ENCODE assay signal across 31 cellular contexts in the genomic region with DNA sequence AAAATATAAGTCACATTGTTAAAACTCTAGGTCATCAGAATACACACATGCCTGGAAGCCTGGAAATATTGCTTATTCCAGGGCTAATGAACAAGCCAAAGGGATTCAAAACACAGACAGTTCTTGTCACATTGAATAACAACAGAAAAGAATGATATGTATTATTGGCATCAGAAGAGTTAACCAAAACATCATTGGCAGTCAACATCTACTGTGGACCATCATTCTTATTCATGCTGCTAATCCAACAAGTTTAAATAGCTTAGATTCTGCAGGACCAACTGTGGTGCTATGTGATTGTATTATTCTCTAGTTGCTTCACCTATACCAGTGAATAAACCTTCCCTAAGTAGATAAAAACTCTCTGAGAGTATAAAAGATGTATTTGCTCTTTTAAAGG.
"Had no signal": no experiment of that assay in that cellular context is flagged by ENCODE, and none has a peak within 500 bp of the region (broad histone marks: within the 10 kb centered on the region; RNA-seq: fewer than 3 reads in every experiment).

No MANE protein-coding gene starts in this region.

- FAIRE-seq: endothelial cell of umbilical vein had no signal

- H3K27me3 ChIP-seq: ascending aorta, breast epithelium, cardiac muscle cell, colonic mucosa, esophagus squamous epithelium, gastroesophageal sphincter, heart right ventricle had no signal

- H3K4me1 ChIP-seq: ascending aorta, breast epithelium, colonic mucosa, esophagus squamous epithelium, gastroesophageal sphincter, heart right ventricle had no signal

- DNase-seq: activated CD4-positive, alpha-beta memory T cell treated with anti-CD3 and anti-CD28 coated beads, Interleukin-2, amount 10 ng/mL, durations not matched to agents 7 days and 5 days; activated CD4-positive, alpha-beta T cell treated with anti-CD3 and anti-CD28 coated beads for 36 hours; activated CD4-positive, alpha-beta T cell treated with anti-CD3 and anti-CD28 coated beads, Interleukin-2, amount 10 ng/mL, durations not matched to agents 24 days and 14 days; activated CD4-positive, alpha-beta T cell treated with anti-CD3 and anti-CD28 coated beads, Interleukin-2, amount 50 U/mL, for 4 hours; activated CD4-positive, CD25-positive, alpha-beta regulatory T cell; activated CD4-positive, CD25-positive, alpha-beta regulatory T cell treated with anti-CD3 and anti-CD28 coated beads, Interleukin-2, amount 50 U/mL, for 72 hours; activated CD8-positive, alpha-beta memory T cell treated with anti-CD3 and anti-CD28 coated beads, Interleukin-2, amount 50 U/mL, for 48 hours; activated gamma-delta T cell; activated naive CD4-positive, alpha-beta T cell; activated naive CD4-positive, alpha-beta T cell treated with anti-CD3 and anti-CD28 coated beads, Interleukin-2, amount 10 ng/mL, durations not matched to agents 7 days and 5 days; activated naive CD8-positive, alpha-beta T cell treated with anti-CD3 and anti-CD28 coated beads, Interleukin-2, amount 10 ng/mL, durations not matched to agents 7 days and 5 days; activated T-cell treated with anti-CD3 and anti-CD28 coated beads for 4 hours; activated T-cell treated with anti-CD3 and anti-CD28 coated beads, Interleukin-2, amount 50 U/mL, for 24 hours; activated T-cell treated with anti-CD3 and anti-CD28 coated beads, Interleukin-2, amount 50 U/mL, for 72 hours; central memory CD4-positive, alpha-beta T cell; cerebellar nuclear complex; colonic mucosa; effector CD8-positive, alpha-beta T cell; esophagus squamous epithelium; foreskin melanocyte; heart right ventricle; T-helper 17 cell; T1000; WERI-Rb-1 had no signal

- ATAC-seq: activated CD4-positive, alpha-beta T cell treated with anti-CD3 and anti-CD28 coated beads for 36 hours; activated naive CD4-positive, alpha-beta T cell treated with anti-CD3 and anti-CD28 coated beads, Interleukin-2, amount 50 U/mL, for 72 hours; activated T-cell treated with anti-CD3 and anti-CD28 coated beads, Interleukin-2, amount 50 U/mL, for 72 hours; gastroesophageal sphincter; heart right ventricle; T-helper 17 cell had no signal

- H3K4me3 ChIP-seq: ascending aorta, breast epithelium, cardiac muscle cell, colonic mucosa, esophagus squamous epithelium, gastroesophageal sphincter, heart right ventricle had no signal

- H3K27ac ChIP-seq: ascending aorta, breast epithelium, cardiac muscle cell, colonic mucosa, epithelial cell of prostate, esophagus squamous epithelium, gastroesophageal sphincter, heart right ventricle, WERI-Rb-1 had no signal

- H3K9me3 ChIP-seq: colonic mucosa, esophagus squamous epithelium had no signal

- H3K36me3 ChIP-seq: ascending aorta, breast epithelium, cardiac muscle cell, colonic mucosa, esophagus squamous epithelium, gastroesophageal sphincter, heart right ventricle, WERI-Rb-1 had no signal
